In the genomic region with DNA sequence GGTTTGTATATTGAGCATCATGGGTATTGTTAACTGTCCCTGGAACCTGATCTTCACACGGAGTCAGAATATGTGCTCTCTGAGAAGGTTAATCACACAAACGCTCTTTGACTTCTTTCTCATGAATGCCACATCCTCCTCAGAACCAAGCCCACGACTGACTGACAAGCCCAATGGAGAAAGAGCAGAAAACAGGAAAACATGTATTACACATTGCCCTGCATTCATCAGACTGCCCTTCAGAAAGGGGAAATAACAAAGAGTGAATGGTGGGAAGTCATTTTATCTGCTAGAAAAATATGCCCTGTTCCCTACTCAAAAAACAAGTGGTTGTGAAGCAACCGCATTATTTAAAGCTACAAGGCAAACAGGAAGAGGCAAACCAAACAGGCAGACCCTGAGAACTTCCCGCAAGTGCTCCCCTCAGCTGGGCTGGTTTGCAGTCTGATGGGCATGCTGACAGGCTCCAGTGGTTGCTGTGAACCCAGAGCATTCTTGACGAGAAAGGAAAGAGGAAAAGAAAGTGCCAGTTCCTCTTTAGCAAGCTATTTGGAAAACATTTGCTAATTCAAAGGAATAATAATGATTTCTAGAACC, we compare ENCODE assay signal across 9 cellular contexts.
DNase-seq lines count a peak whose midpoint lies in the region; ATAC-seq lines count a peak whose summit lies in the region.
"Had no signal": no experiment of that assay in that cellular context is flagged by ENCODE, and none has a peak within 500 bp of the region (broad histone marks: within the 10 kb centered on the region; RNA-seq: fewer than 3 reads in every experiment).

No MANE protein-coding gene starts in this region.

- H3K9me3 Mint-ChIP-seq in activated naive CD4-positive, alpha-beta T cell treated with anti-CD3 and anti-CD28 coated beads, Interleukin-2, amount 50 U/mL, for 72 hours = peaks cover 0 to 4% of the 10 kb centered on the region in 2 donors
- H3K9me3 Mint-ChIP-seq in activated naive CD4-positive, alpha-beta T cell treated with anti-CD3 and anti-CD28 coated beads, Interleukin-2, amount 10 ng/mL, durations not matched to agents 7 days and 5 days = no peaks in the 10 kb centered on the region

- peak; percentile 39 to 55 for ATAC-seq in activated naive CD4-positive, alpha-beta T cell treated with anti-CD3 and anti-CD28 coated beads, Interleukin-2, amount 50 U/mL, for 72 hours

- no peaks in the 10 kb centered on the region for H3K36me3 Mint-ChIP-seq in activated naive CD4-positive, alpha-beta T cell treated with anti-CD3 and anti-CD28 coated beads, Interleukin-2, amount 50 U/mL, for 72 hours
- no peaks in the 10 kb centered on the region for H3K36me3 Mint-ChIP-seq in activated naive CD4-positive, alpha-beta T cell treated with anti-CD3 and anti-CD28 coated beads, Interleukin-2, amount 10 ng/mL, durations not matched to agents 7 days and 5 days

- no peaks in the 10 kb centered on the region for H3K27me3 ChIP-seq in thymus (ENCODE audit: control insufficient read depth, insufficient read depth)

- 2% methylated on average over 6 of the region's 6 CpGs for WGBS in thymus

- no peaks in the 10 kb centered on the region for H3K27me3 Mint-ChIP-seq in activated naive CD4-positive, alpha-beta T cell treated with anti-CD3 and anti-CD28 coated beads, Interleukin-2, amount 10 ng/mL, durations not matched to agents 7 days and 5 days

- no peak for DNase-seq in activated naive CD4-positive, alpha-beta T cell treated with anti-CD3 and anti-CD28 coated beads, Interleukin-2, amount 50 U/mL, for 72 hours (ENCODE audit: low spot score in 2 of 2)
- no peak for DNase-seq in activated naive CD4-positive, alpha-beta T cell treated with anti-CD3 and anti-CD28 coated beads, Interleukin-2, amount 10 ng/mL, durations not matched to agents 7 days and 5 days
- peak; percentile 76 for DNase-seq in NAMALWA (ENCODE audit: low spot score)
- peak; percentile 75 for DNase-seq in cardiac septum (ENCODE audit: low spot score)
- no peak for DNase-seq in NCI-H187 (lab: John Stamatoyannopoulos, UW)
- DNase-seq in NCI-H1930 (lab: John Stamatoyannopoulos, UW) = no peak
- no peak for DNase-seq in activated effector memory CD4-positive, alpha-beta T cell treated with Interleukin-2 at 50 U/mL for 16 hours

- H3K36me3 ChIP-seq in thymus (ENCODE audit: control insufficient read depth, insufficient read depth) = no peaks in the 10 kb centered on the region

- H3K9me3 ChIP-seq in thymus (ENCODE audit: control insufficient read depth) = no peaks in the 10 kb centered on the region

- H3K4me3 ChIP-seq in thymus (ENCODE audit: low read length) = peak overlapping the region; percentile 14

- H3K27ac ChIP-seq in thymus (ENCODE audit: low read depth) = peak overlapping the region; percentile 67
- H3K27ac ChIP-seq: epithelial cell of prostate had no signal

- CTCF ChIA-PET in activated naive CD4-positive, alpha-beta T cell treated with anti-CD3 and anti-CD28 coated beads, Interleukin-2, amount 10 ng/mL, durations not matched to agents 7 days and 5 days (lab: Charles Lee) = no interaction called here

- intact Hi-C loops in cardiac septum (cut with DNase I) = no loop called here

- H3K4me3 Mint-ChIP-seq in activated naive CD4-positive, alpha-beta T cell treated with anti-CD3 and anti-CD28 coated beads, Interleukin-2, amount 10 ng/mL, durations not matched to agents 7 days and 5 days = no peak overlapping the region

- no peaks in the 10 kb centered on the region for H3K4me1 Mint-ChIP-seq in activated naive CD4-positive, alpha-beta T cell treated with anti-CD3 and anti-CD28 coated beads, Interleukin-2, amount 10 ng/mL, durations not matched to agents 7 days and 5 days

- no peak overlapping the region for H3K27ac Mint-ChIP-seq in activated naive CD4-positive, alpha-beta T cell treated with anti-CD3 and anti-CD28 coated beads, Interleukin-2, amount 50 U/mL, for 72 hours
- no peak overlapping the region for H3K27ac Mint-ChIP-seq in activated naive CD4-positive, alpha-beta T cell treated with anti-CD3 and anti-CD28 coated beads, Interleukin-2, amount 10 ng/mL, durations not matched to agents 7 days and 5 days

- peaks cover 9% of the 10 kb centered on the region for H3K4me1 ChIP-seq in thymus (ENCODE audit: control insufficient read depth, insufficient read depth, low read length)

Comparison
In these comparisons a context has a peak if more than half of its experiments do, and no peak if none do; other contexts are left out.
1. DNase-seq: peak in NAMALWA (single experiment) and cardiac septum (single experiment); none in activated naive CD4-positive, alpha-beta T cell treated with anti-CD3 and anti-CD28 coated beads, Interleukin-2, amount 50 U/mL, for 72 hours (0 of 2), activated naive CD4-positive, alpha-beta T cell treated with anti-CD3 and anti-CD28 coated beads, Interleukin-2, amount 10 ng/mL, durations not matched to agents 7 days and 5 days (single experiment), NCI-H187 (0 of 2), NCI-H1930 (0 of 2) and activated effector memory CD4-positive, alpha-beta T cell treated with Interleukin-2 at 50 U/mL for 16 hours (single experiment).